In genomic region chr17:78962984-78963348, GRCh38 we compare ENCODE assay signal across 2 cellular contexts. TPM values are rescaled to one million over a fixed set of nuclear protein-coding genes. Genes with fewer than 3 reads are reported as not detected.
"Had no signal": no experiment of that assay in that cellular context is flagged by ENCODE, and none has a peak within 500 bp of the region (broad histone marks: within the 10 kb centered on the region; RNA-seq: fewer than 3 reads in every experiment).

No MANE protein-coding gene starts in this region.

RNA-seq across cellular contexts. Expression of gene TIMP2, which starts 37.8 kb away (rescaled TPM):
- polyA plus RNA-seq: K562 had no signal

RNA-seq across cellular contexts. Expression of gene CEP295NL, which starts 60.0 kb away (rescaled TPM):
- total RNA-seq: K562, OCI-LY7 had no signal
- polyA plus RNA-seq: K562 had no signal
